In the genomic region with DNA sequence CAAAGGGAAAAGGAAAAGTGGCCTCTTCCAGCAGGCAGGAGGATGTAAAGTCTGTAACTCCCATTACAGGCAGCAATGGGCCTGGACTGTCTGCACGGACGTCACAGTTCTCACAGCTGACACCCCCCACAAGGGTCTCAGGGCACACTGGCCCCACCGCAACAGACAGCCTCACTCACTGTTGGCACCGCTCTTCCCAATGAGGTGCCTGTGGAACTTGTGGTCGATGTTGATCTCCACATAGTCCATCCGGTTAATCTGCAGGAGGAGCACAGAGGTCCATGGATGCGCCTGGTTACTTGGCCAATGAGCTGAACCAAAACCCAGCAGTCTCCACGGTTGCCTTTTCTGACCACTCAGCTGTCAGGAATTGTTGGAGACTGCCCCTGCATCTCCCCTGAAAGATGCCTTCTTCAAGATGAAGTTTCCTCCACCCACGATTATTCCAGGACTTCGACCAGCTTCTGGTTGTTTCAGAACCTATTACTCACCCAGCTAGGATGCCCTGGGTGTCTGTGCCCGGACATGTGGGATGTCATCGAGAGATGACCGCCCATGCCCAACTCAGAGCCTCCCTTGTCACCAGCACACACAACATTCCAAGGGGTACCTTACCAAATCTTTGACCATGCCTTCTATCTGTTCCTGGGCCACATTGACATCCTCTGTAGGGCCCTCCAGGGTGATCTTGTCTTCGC, we compare ENCODE assay signal across 19 cellular contexts.
"Had no signal": no experiment of that assay in that cellular context is flagged by ENCODE, and none has a peak within 500 bp of the region (broad histone marks: within the 10 kb centered on the region; RNA-seq: fewer than 3 reads in every experiment).

No MANE protein-coding gene starts in this region.

- ATAC-seq: gastroesophageal sphincter; left colon; naive thymus-derived CD4-positive, alpha-beta T cell; stimulated activated effector memory CD8-positive, alpha-beta T cell treated with anti-CD3 and anti-CD28 coated beads, Interleukin-12 subunit alpha, Interleukin-12 subunit beta, amount 100 ng/mL, for 72 hours had no signal

- H3K9me3 ChIP-seq: esophagus squamous epithelium, gastroesophageal sphincter, neutrophil, right atrium auricular region, tibial artery, upper lobe of left lung, vagina had no signal

- H3K27me3 ChIP-seq: esophagus squamous epithelium, gastroesophageal sphincter, neutrophil, right atrium auricular region, tibial artery, upper lobe of left lung, vagina had no signal

- H3K4me1 ChIP-seq: esophagus squamous epithelium, right atrium auricular region, tibial artery, upper lobe of left lung, vagina had no signal

- FAIRE-seq: endometrium, kidney had no signal

- H3K4me3 ChIP-seq: esophagus squamous epithelium, gastroesophageal sphincter, right atrium auricular region, smooth muscle cell, tibial artery, upper lobe of left lung, vagina had no signal

- H3K27ac ChIP-seq: esophagus squamous epithelium, gastroesophageal sphincter, neutrophil, right atrium auricular region, tibial artery, upper lobe of left lung, vagina had no signal

- DNase-seq: effector memory CD4-positive, alpha-beta T cell; esophagus squamous epithelium; foreskin fibroblast; glutamatergic neuron; kidney; left colon; mesendoderm; naive thymus-derived CD4-positive, alpha-beta T cell; nephron progenitor cell; stimulated activated CD4-positive, alpha-beta T cell treated with anti-CD3 and anti-CD28 coated beads, Interleukin-2, amount 100 ng/mL, for 48 hours; tibial artery; upper lobe of left lung had no signal
